In genomic region chr6:27428502-27428901, GRCh38 we compare ENCODE assay signal across 34 cellular contexts. TPM values are rescaled to one million over a fixed set of nuclear protein-coding genes. Genes with fewer than 3 reads are reported as not detected.
"Had no signal": no experiment of that assay in that cellular context is flagged by ENCODE, and none has a peak within 500 bp of the region (broad histone marks: within the 10 kb centered on the region; RNA-seq: fewer than 3 reads in every experiment).

No MANE protein-coding gene starts in this region.

- DNase-seq: Kasumi-1, KBM-7, MG63, NCI-H1048, NCI-H1092 treated with DMSO at 0.1 percent for 48 hours, NCI-H1105 treated with DMSO at 0.1 percent for 48 hours, NCI-H1417, NCI-H1436, NCI-H146, NCI-H1694, NCI-H187, NCI-H1930, NCI-H2029 treated with DMSO at 0.1 percent for 48 hours, NCI-H2081 treated with DMSO at 0.1 percent for 48 hours, NCI-H2107, NCI-H2171, NCI-H226, NCI-H446 treated with DMSO at 0.1 percent for 48 hours, NCI-H510A, NCI-H524, NCI-H526, NCI-H69, NCI-H748 treated with DMSO at 0.1 percent for 48 hours, NCI-H82, PC-9, SHP77, SIG-M5, SJCRH30 had no signal

- H3K27me3 ChIP-seq: MG63, SJCRH30 had no signal

- H3K4me3 ChIP-seq: MG63, PC-9, SJCRH30, SK-N-MC had no signal

- H2AFZ ChIP-seq: PC-9 had no signal

- H3K9me3 ChIP-seq: SJCRH30 had no signal

- ATAC-seq: Panc1, Right ventricle myocardium inferior, SK-N-SH treated with all-trans-retinoic acid at 6 μM for 48 hours had no signal

- H3K4me2 ChIP-seq: PC-9 had no signal

- H3K4me1 ChIP-seq: SJCRH30 had no signal

- H3K27ac ChIP-seq: PC-9, RWPE1, SJCRH30, SK-N-MC had no signal

- H3K36me3 ChIP-seq: MG63, SJCRH30 had no signal

RNA-seq across cellular contexts. Expression of gene ZNF391, which starts 39.9 kb away (rescaled TPM):
- total RNA-seq: OCI-LY7 had no signal
